8 cellular contexts compared by ENCODE assay signal in the genomic region with DNA sequence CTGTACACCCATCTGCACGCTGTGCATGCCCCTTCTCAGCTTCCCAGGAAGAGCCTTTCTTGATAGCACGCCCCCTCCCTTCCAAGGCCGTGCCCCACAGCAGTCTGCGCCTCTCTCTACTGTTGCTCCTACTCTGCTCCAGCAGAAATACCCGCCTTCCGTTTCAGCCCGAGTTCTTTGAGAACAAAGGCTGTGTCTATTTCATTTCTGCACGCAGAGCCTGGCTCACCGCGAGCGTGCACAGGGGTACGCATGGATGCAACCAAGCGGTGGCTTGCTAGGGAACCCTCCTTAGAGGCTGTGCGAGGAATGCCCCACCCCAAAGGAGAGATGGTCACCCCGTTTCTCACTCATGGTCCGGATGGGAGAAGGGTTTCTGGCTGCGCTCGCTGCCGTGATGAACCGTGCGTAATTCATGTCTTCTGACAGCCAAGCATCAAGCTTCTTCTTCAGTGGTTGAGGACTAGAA. TPM values are rescaled to one million over a fixed set of nuclear protein-coding genes. Genes with fewer than 3 reads are reported as not detected.
DNase-seq lines count a peak whose midpoint lies in the region; ATAC-seq and TF ChIP-seq lines count a peak whose summit lies in the region.

No MANE protein-coding gene starts in this region.

- peak overlapping the region; percentile 94 for H3K4me3 Mint-ChIP-seq in endodermal cell

- no peak overlapping the region for H2AK5ac ChIP-seq in mesenchymal stem cell (ENCODE audit: low read length, severe bottlenecking)

- H3K4me3 ChIP-seq in GM08714 (ENCODE audit: low read length) = peak overlapping the region; percentile 44; the same call in 1 of the 2 replicates
- H3K4me3 ChIP-seq in endodermal cell (ENCODE audit: low read length) = peak overlapping the region; percentile 99
- H3K4me3 ChIP-seq in mesenchymal stem cell (ENCODE audit: insufficient read depth in 1 of 2, low read depth in 1 of 2, low read length in 2 of 2) = peak overlapping the region; percentile 83 to 95
- peak overlapping the region; percentile 55 to 68 (median 61) for H3K4me3 ChIP-seq in transverse colon

- H2BK12ac ChIP-seq in mesenchymal stem cell (ENCODE audit: low read length in 2 of 2) = no peak overlapping the region

- 1 to 2% methylated on average over 16 to 21 of the region's 21 CpGs for WGBS in endodermal cell (ENCODE audit: insufficient coverage in 1 of 2, insufficient read length in 1 of 2), 2 experiments
- WGBS in mesenchymal stem cell = under 1% methylated on average over 21 of the region's 21 CpGs
- 0 to 12% methylated on average over 7 to 20 of the region's 21 CpGs for WGBS in transverse colon (ENCODE audit: low coverage in 1 of 2), 2 donors

- peak overlapping the region; percentile 89 for H3K4me2 ChIP-seq in mesenchymal stem cell (ENCODE audit: low read length, poor library complexity, severe bottlenecking)

- peak overlapping the region; percentile 30 for H2BK15ac ChIP-seq in mesenchymal stem cell (ENCODE audit: low read depth, poor library complexity, severe bottlenecking)

- H3K4me1 ChIP-seq in endodermal cell (ENCODE audit: control insufficient read depth, insufficient read depth, low read length) (peaks cover 4% of the 10 kb centered on the region), mesenchymal stem cell (ENCODE audit: control insufficient read depth, insufficient read depth, low read depth, low read length) (peaks cover 6% of the 10 kb centered on the region), transverse colon (peaks cover 0 to 22% (median 11%) of the 10 kb centered on the region in 4 donors)

- H3K36me3 Mint-ChIP-seq in endodermal cell (ENCODE audit: low read depth) = peaks cover 36% of the 10 kb centered on the region

- peak overlapping the region; percentile 48 for H4K91ac ChIP-seq in mesenchymal stem cell (ENCODE audit: low read length)

- H2AFZ ChIP-seq in mesenchymal stem cell (ENCODE audit: low read depth, low read length) = peak overlapping the region; percentile 83

- H3K27me3 ChIP-seq in endodermal cell (ENCODE audit: control insufficient read depth, insufficient read depth, low read length, poor library complexity, severe bottlenecking) (no peaks in the 10 kb centered on the region), mesenchymal stem cell (ENCODE audit: control insufficient read depth in 1 of 2, insufficient read depth in 1 of 2, low read length in 2 of 2) (no peaks in the 10 kb centered on the region), transverse colon (no peaks in the 10 kb centered on the region)

- peak overlapping the region in 1 of 2 experiments; percentile 3 for H3K23ac ChIP-seq in mesenchymal stem cell (ENCODE audit: low read length in 2 of 2)

- peaks cover 17% of the 10 kb centered on the region for H3K9me3 ChIP-seq in endodermal cell (ENCODE audit: control insufficient read depth, low read length)
- H3K9me3 ChIP-seq in mesenchymal stem cell (ENCODE audit: control insufficient read depth, low read length) = no peaks in the 10 kb centered on the region
- no peaks in the 10 kb centered on the region for H3K9me3 ChIP-seq in transverse colon

- peak overlapping the region; percentile 36 to 95 for H3K14ac ChIP-seq in mesenchymal stem cell (ENCODE audit: low read length in 2 of 2)

- peak overlapping the region; percentile 77 for H3K27ac ChIP-seq in endodermal cell (ENCODE audit: low read depth, low read length)
- peak overlapping the region; percentile 37 for H3K27ac ChIP-seq in mesenchymal stem cell (ENCODE audit: low read length, poor library complexity, severe bottlenecking)
- peak overlapping the region; percentile 64 to 73 (median 70) for H3K27ac ChIP-seq in transverse colon

- DNase-seq in RKO (ENCODE audit: low spot score) (peak; percentile 64), endodermal cell (peak; percentile 79), mesenchymal stem cell (peak; percentile 60), transverse colon (peak; percentile 10), NCI-H2029 (lab: John Stamatoyannopoulos, UW) (no peak)
- no peak for DNase-seq in activated CD8-positive, alpha-beta memory T cell treated with anti-CD3 and anti-CD28 coated beads for 24 hours

- H2BK120ac ChIP-seq in mesenchymal stem cell (ENCODE audit: low read depth, low read length) = peak overlapping the region; percentile 97

- peaks cover 3% of the 10 kb centered on the region for H3K79me1 ChIP-seq in mesenchymal stem cell (replicated peaks; ENCODE audit: low read length, poor library complexity, severe bottlenecking)

- peaks cover 2% of the 10 kb centered on the region for H3K27me3 Mint-ChIP-seq in endodermal cell (ENCODE audit: insufficient read depth)

- peak overlapping the region; percentile 75 to 98 for H3K18ac ChIP-seq in mesenchymal stem cell (ENCODE audit: low read depth in 1 of 2, low read length in 2 of 2)

- peaks cover 24% of the 10 kb centered on the region for H3K4me1 Mint-ChIP-seq in endodermal cell

- intact Hi-C loops in transverse colon (cut with DNase I; ENCODE audit: low total_unique reads) = no loop called here

- peak overlapping the region; percentile 45 for H2BK5ac ChIP-seq in mesenchymal stem cell (ENCODE audit: low read depth, low read length, poor library complexity, severe bottlenecking)

- TF ChIP-seq CTCF in endodermal cell (conservative IDR thresholded peaks at IDR 0.05) = no peak
- TF ChIP-seq CTCF in transverse colon (IDR thresholded peaks at IDR 0.05) = no peak

- TF ChIP-seq POLR2A in transverse colon (IDR thresholded peaks at IDR 0.05) = no peak

- TF ChIP-seq EP300 in transverse colon (IDR thresholded peaks at IDR 0.05; ENCODE audit: low read depth) = no peak

- no peak overlapping the region for H3K4ac ChIP-seq in mesenchymal stem cell (ENCODE audit: low read depth in 1 of 2, low read length in 2 of 2)

- H3K36me3 ChIP-seq in endodermal cell (ENCODE audit: control insufficient read depth, insufficient read depth, low read length) (peaks cover 44% of the 10 kb centered on the region), mesenchymal stem cell (ENCODE audit: control insufficient read depth in 1 of 2, insufficient read depth in 2 of 2, low read depth in 1 of 2, low read length in 2 of 2) (peaks cover 5 to 36% of the 10 kb centered on the region in 2 experiments), transverse colon (no peaks in the 10 kb centered on the region)

- H4K8ac ChIP-seq in mesenchymal stem cell (ENCODE audit: low read length) = peak overlapping the region; percentile 96

- peaks cover 9% of the 10 kb centered on the region for H3K9me3 Mint-ChIP-seq in endodermal cell

- peak overlapping the region; percentile 90 for H3K27ac Mint-ChIP-seq in endodermal cell

- ATAC-seq in HG03378 (IDR thresholded peaks at IDR 0.05; ENCODE audit: unreplicated experiment) = peak; percentile 24

- peak overlapping the region; percentile 88 for H3K9ac ChIP-seq in endodermal cell (ENCODE audit: extremely low read depth, low read length, poor library complexity, severe bottlenecking)
- H3K9ac ChIP-seq in mesenchymal stem cell (ENCODE audit: low read length) = peak overlapping the region; percentile 91

- in situ Hi-C loops in transverse colon (cut with MboI; ENCODE audit: low pct_ligation_motif_present in 1 of 4, low pct_unique_long_range_greater_than_20kb in 1 of 4, low sequenced_read_pairs in 3 of 4) = no loop called here

RNA-seq across cellular contexts. Expression of gene AADAT, which starts 0.4 kb away (rescaled TPM):
- total RNA-seq in endodermal cell = 10 to 100 TPM; 34.4 to 42.3 TPM
- 38.0 TPM for polyA plus RNA-seq in endodermal cell (2013, experiment 1 of 2)
- 37.5 TPM for polyA plus RNA-seq in endodermal cell (2013, experiment 2 of 2)
- polyA plus RNA-seq in mesenchymal stem cell (2013, experiment 1 of 2) = 8.1 TPM
- 8.5 TPM for polyA plus RNA-seq in mesenchymal stem cell (2013, experiment 2 of 2)
- 10 to 100 TPM in 1 of 4 donors, 1 to 10 TPM in 2, not detected in 1; 2.7 to 10.9 (median 4.0) TPM for total RNA-seq in transverse colon

Comparison
In these comparisons a context has a peak if more than half of its experiments do, and no peak if none do; other contexts are left out.
1. H3K4me3 ChIP-seq: peak in every context shown above with its lines; median percentile 99 in endodermal cell; 89 in mesenchymal stem cell; 61 in transverse colon; 44 in GM08714.
2. DNase-seq: peak in RKO (single experiment), endodermal cell (single experiment), mesenchymal stem cell (single experiment) and transverse colon (single experiment); none in NCI-H2029 (single experiment) and activated CD8-positive, alpha-beta memory T cell treated with anti-CD3 and anti-CD28 coated beads for 24 hours (single experiment).
3. Peak in every context shown above with its lines, with median percentiles within 50 percentile points of each other: H3K27ac ChIP-seq.